In the genomic region with DNA sequence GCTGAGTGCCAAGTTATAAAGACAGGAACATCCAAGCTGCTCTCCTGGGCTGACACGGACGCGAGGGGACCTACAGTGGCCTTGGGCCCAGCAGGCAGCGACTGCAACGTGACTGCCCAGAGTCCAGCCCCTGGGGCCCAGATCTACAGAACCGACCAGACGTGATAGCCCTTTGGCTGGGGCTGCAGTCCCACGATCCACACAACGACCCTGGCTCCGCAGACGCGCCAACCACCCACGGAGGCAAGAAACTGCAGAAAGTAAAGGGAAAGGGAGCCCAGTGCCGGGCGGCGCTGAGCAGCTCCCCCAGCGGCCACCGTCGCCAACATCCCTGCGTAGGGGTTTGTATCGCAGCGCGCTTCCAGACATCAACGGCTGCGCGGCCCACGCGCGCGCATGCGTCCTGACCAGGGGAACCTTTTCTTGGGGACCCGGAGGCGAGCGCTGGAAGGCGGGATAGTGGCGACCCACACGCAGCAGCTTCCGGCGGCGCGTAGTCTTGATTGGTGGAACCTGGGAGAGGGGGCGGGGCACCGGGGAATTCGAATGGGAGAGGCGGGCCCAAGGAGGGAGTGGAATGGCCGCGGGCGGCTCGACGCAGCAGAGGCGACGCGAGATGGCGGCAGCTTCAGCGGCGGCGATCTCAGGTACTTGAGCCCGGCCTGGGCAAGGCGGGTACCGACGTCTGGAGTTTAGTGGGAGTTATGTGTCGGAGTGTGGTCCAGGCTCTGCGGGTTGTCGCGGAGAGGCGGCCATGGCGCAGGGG, we compare ENCODE assay signal across 1 cellular context.
TF ChIP-seq lines count a peak whose summit lies in the region.

A gene (plus strand): TSS at position 569 of the 766 bp plus-strand sequence. CDS start 9 bp downstream, at position 578.

TF ChIP-seq in HepG2, 621 proteins besides CTCF, POLR2A, EP300 and RAD21 (continued from another document and continues in another):
- TF ChIP-seq KDM5B (CRISPR knock-in tag; IDR thresholded peaks at IDR 0.05; ENCODE audit: borderline replicate concordance), result peak; percentile 95; the same call in 1 of the 2 replicates
- TF ChIP-seq, protein P1, sequence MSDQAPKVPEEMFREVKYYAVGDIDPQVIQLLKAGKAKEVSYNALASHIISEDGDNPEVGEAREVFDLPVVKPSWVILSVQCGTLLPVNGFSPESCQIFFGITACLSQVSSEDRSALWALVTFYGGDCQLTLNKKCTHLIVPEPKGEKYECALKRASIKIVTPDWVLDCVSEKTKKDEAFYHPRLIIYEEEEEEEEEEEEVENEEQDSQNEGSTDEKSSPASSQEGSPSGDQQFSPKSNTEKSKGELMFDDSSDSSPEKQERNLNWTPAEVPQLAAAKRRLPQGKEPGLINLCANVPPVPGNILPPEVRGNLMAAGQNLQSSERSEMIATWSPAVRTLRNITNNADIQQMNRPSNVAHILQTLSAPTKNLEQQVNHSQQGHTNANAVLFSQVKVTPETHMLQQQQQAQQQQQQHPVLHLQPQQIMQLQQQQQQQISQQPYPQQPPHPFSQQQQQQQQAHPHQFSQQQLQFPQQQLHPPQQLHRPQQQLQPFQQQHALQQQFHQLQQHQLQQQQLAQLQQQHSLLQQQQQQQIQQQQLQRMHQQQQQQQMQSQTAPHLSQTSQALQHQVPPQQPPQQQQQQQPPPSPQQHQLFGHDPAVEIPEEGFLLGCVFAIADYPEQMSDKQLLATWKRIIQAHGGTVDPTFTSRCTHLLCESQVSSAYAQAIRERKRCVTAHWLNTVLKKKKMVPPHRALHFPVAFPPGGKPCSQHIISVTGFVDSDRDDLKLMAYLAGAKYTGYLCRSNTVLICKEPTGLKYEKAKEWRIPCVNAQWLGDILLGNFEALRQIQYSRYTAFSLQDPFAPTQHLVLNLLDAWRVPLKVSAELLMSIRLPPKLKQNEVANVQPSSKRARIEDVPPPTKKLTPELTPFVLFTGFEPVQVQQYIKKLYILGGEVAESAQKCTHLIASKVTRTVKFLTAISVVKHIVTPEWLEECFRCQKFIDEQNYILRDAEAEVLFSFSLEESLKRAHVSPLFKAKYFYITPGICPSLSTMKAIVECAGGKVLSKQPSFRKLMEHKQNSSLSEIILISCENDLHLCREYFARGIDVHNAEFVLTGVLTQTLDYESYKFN (CRISPR knock-in tag; conservative IDR thresholded peaks at IDR 0.05), result peak; percentile 58
- peak; percentile 44; the same call in 1 of the 2 replicates for TF ChIP-seq CAMTA2 (CRISPR knock-in tag; IDR thresholded peaks at IDR 0.05; ENCODE audit: borderline replicate concordance)
- TF ChIP-seq, protein P2, sequence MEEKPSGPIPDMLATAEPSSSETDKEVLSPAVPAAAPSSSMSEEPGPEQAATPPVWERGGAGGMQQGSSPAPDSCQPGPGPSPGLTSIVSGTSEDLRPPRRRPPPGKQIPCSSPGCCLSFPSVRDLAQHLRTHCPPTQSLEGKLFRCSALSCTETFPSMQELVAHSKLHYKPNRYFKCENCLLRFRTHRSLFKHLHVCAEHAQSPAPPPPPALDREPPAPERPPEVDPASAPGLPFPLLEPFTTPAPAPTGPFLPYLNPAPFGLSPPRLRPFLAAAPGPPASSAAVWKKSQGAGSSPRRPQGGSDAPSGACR (CRISPR knock-in tag; IDR thresholded peaks at IDR 0.05), result peak; percentile 65; the same call in 1 of the 2 replicates
- peak; percentile 87; the same call in 1 of the 2 replicates for TF ChIP-seq KLF15 (CRISPR knock-in tag; IDR thresholded peaks at IDR 0.05; ENCODE audit: borderline replicate concordance)
- no peak for TF ChIP-seq PTBP1 (IDR thresholded peaks at IDR 0.05; ENCODE audit: low read depth, low read length, poor library complexity, severe bottlenecking)
- peak; percentile 93 for TF ChIP-seq KDM2A (CRISPR knock-in tag; IDR thresholded peaks at IDR 0.05; ENCODE audit: borderline replicate concordance, low read depth)
- TF ChIP-seq ZNF891 (CRISPR knock-in tag; IDR thresholded peaks at IDR 0.05), result peak; percentile 66
- peak; percentile 70; the same call in 1 of the 2 replicates for TF ChIP-seq KDM3A (CRISPR knock-in tag; IDR thresholded peaks at IDR 0.05; ENCODE audit: low read depth)
- no peak for TF ChIP-seq HHEX (CRISPR knock-in tag; IDR thresholded peaks at IDR 0.05)
- no peak for TF ChIP-seq GTF3A (CRISPR knock-in tag; conservative IDR thresholded peaks at IDR 0.05)
- TF ChIP-seq ZNF879 (CRISPR knock-in tag; IDR thresholded peaks at IDR 0.05), result 0 out of 2 replicates have a peak, but pooled peaks have one; percentile 78
- peak; percentile 88 for TF ChIP-seq ERF (CRISPR knock-in tag; IDR thresholded peaks at IDR 0.05)
- TF ChIP-seq NCOR1 (IDR thresholded peaks at IDR 0.05; ENCODE audit: borderline replicate concordance, low read length), result no peak
- peak; percentile 35 for TF ChIP-seq ZNF431 (CRISPR knock-in tag; IDR thresholded peaks at IDR 0.05; ENCODE audit: borderline replicate concordance, low read depth)
- TF ChIP-seq ZMYM4 (CRISPR knock-in tag; IDR thresholded peaks at IDR 0.05), result peak; percentile 93
- TF ChIP-seq, protein P3, sequence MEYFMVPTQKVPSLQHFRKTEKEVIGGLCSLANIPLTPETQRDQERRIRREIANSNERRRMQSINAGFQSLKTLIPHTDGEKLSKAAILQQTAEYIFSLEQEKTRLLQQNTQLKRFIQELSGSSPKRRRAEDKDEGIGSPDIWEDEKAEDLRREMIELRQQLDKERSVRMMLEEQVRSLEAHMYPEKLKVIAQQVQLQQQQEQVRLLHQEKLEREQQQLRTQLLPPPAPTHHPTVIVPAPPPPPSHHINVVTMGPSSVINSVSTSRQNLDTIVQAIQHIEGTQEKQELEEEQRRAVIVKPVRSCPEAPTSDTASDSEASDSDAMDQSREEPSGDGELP (IDR thresholded peaks at IDR 0.05; ENCODE audit: borderline replicate concordance, low read depth), result no peak
- peak; percentile 70 for TF ChIP-seq HCFC1 (IDR thresholded peaks at IDR 0.05; ENCODE audit: low read depth, low read length)
- TF ChIP-seq, protein P4, sequence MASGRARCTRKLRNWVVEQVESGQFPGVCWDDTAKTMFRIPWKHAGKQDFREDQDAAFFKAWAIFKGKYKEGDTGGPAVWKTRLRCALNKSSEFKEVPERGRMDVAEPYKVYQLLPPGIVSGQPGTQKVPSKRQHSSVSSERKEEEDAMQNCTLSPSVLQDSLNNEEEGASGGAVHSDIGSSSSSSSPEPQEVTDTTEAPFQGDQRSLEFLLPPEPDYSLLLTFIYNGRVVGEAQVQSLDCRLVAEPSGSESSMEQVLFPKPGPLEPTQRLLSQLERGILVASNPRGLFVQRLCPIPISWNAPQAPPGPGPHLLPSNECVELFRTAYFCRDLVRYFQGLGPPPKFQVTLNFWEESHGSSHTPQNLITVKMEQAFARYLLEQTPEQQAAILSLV (CRISPR knock-in tag; IDR thresholded peaks at IDR 0.05; ENCODE audit: borderline replicate concordance), result peak; percentile 89
- TF ChIP-seq, protein P5, sequence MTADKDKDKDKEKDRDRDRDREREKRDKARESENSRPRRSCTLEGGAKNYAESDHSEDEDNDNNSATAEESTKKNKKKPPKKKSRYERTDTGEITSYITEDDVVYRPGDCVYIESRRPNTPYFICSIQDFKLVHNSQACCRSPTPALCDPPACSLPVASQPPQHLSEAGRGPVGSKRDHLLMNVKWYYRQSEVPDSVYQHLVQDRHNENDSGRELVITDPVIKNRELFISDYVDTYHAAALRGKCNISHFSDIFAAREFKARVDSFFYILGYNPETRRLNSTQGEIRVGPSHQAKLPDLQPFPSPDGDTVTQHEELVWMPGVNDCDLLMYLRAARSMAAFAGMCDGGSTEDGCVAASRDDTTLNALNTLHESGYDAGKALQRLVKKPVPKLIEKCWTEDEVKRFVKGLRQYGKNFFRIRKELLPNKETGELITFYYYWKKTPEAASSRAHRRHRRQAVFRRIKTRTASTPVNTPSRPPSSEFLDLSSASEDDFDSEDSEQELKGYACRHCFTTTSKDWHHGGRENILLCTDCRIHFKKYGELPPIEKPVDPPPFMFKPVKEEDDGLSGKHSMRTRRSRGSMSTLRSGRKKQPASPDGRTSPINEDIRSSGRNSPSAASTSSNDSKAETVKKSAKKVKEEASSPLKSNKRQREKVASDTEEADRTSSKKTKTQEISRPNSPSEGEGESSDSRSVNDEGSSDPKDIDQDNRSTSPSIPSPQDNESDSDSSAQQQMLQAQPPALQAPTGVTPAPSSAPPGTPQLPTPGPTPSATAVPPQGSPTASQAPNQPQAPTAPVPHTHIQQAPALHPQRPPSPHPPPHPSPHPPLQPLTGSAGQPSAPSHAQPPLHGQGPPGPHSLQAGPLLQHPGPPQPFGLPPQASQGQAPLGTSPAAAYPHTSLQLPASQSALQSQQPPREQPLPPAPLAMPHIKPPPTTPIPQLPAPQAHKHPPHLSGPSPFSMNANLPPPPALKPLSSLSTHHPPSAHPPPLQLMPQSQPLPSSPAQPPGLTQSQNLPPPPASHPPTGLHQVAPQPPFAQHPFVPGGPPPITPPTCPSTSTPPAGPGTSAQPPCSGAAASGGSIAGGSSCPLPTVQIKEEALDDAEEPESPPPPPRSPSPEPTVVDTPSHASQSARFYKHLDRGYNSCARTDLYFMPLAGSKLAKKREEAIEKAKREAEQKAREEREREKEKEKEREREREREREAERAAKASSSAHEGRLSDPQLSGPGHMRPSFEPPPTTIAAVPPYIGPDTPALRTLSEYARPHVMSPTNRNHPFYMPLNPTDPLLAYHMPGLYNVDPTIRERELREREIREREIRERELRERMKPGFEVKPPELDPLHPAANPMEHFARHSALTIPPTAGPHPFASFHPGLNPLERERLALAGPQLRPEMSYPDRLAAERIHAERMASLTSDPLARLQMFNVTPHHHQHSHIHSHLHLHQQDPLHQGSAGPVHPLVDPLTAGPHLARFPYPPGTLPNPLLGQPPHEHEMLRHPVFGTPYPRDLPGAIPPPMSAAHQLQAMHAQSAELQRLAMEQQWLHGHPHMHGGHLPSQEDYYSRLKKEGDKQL (CRISPR knock-in tag; IDR thresholded peaks at IDR 0.05; ENCODE audit: low read depth), result no peak
- TF ChIP-seq ZNF878 (CRISPR knock-in tag; IDR thresholded peaks at IDR 0.05), result peak; percentile 96
- no peak for TF ChIP-seq HES4 (CRISPR knock-in tag; IDR thresholded peaks at IDR 0.05; ENCODE audit: borderline replicate concordance)
- TF ChIP-seq, protein P6, sequence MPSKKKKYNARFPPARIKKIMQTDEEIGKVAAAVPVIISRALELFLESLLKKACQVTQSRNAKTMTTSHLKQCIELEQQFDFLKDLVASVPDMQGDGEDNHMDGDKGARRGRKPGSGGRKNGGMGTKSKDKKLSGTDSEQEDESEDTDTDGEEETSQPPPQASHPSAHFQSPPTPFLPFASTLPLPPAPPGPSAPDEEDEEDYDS (CRISPR knock-in tag; IDR thresholded peaks at IDR 0.05), result peak; percentile 89; the same call in 1 of the 2 replicates
- TF ChIP-seq, protein P7, sequence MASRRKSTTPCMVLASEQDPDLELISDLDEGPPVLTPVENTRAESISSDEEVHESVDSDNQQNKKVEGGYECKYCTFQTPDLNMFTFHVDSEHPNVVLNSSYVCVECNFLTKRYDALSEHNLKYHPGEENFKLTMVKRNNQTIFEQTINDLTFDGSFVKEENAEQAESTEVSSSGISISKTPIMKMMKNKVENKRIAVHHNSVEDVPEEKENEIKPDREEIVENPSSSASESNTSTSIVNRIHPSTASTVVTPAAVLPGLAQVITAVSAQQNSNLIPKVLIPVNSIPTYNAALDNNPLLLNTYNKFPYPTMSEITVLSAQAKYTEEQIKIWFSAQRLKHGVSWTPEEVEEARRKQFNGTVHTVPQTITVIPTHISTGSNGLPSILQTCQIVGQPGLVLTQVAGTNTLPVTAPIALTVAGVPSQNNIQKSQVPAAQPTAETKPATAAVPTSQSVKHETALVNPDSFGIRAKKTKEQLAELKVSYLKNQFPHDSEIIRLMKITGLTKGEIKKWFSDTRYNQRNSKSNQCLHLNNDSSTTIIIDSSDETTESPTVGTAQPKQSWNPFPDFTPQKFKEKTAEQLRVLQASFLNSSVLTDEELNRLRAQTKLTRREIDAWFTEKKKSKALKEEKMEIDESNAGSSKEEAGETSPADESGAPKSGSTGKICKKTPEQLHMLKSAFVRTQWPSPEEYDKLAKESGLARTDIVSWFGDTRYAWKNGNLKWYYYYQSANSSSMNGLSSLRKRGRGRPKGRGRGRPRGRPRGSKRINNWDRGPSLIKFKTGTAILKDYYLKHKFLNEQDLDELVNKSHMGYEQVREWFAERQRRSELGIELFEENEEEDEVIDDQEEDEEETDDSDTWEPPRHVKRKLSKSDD (CRISPR knock-in tag; IDR thresholded peaks at IDR 0.05; ENCODE audit: low read depth), result peak; percentile 17; the same call in 1 of the 2 replicates
- peak; percentile 38; the same call in 1 of the 2 replicates for TF ChIP-seq SMC3 (IDR thresholded peaks at IDR 0.05; ENCODE audit: low read length)
- TF ChIP-seq AGO1 (IDR thresholded peaks at IDR 0.05; ENCODE audit: low read depth, low read length, poor library complexity, severe bottlenecking), result peak; percentile 90
- no peak for TF ChIP-seq ZNF644 (CRISPR knock-in tag; IDR thresholded peaks at IDR 0.05; ENCODE audit: low read depth)
- TF ChIP-seq, protein P8, sequence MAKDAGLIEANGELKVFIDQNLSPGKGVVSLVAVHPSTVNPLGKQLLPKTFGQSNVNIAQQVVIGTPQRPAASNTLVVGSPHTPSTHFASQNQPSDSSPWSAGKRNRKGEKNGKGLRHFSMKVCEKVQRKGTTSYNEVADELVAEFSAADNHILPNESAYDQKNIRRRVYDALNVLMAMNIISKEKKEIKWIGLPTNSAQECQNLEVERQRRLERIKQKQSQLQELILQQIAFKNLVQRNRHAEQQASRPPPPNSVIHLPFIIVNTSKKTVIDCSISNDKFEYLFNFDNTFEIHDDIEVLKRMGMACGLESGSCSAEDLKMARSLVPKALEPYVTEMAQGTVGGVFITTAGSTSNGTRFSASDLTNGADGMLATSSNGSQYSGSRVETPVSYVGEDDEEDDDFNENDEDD (CRISPR knock-in tag; IDR thresholded peaks at IDR 0.05; ENCODE audit: borderline replicate concordance), result peak; percentile 98
- peak; percentile 48 for TF ChIP-seq TBL1XR1 (IDR thresholded peaks at IDR 0.05; ENCODE audit: borderline replicate concordance, low read length, partially characterized antibody)
- TF ChIP-seq FIP1L1 (IDR thresholded peaks at IDR 0.05; ENCODE audit: borderline replicate concordance, insufficient read depth, low read depth, low read length), result peak; percentile 98; the same call in 1 of the 2 replicates
- 0 out of 2 replicates have a peak, but pooled peaks have one; percentile 38 for TF ChIP-seq RFX3 (CRISPR knock-in tag; IDR thresholded peaks at IDR 0.05)
- TF ChIP-seq, protein P9, sequence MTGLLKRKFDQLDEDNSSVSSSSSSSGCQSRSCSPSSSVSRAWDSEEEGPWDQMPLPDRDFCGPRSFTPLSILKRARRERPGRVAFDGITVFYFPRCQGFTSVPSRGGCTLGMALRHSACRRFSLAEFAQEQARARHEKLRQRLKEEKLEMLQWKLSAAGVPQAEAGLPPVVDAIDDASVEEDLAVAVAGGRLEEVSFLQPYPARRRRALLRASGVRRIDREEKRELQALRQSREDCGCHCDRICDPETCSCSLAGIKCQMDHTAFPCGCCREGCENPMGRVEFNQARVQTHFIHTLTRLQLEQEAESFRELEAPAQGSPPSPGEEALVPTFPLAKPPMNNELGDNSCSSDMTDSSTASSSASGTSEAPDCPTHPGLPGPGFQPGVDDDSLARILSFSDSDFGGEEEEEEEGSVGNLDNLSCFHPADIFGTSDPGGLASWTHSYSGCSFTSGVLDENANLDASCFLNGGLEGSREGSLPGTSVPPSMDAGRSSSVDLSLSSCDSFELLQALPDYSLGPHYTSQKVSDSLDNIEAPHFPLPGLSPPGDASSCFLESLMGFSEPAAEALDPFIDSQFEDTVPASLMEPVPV (CRISPR knock-in tag; IDR thresholded peaks at IDR 0.05), result peak; percentile 98
- TF ChIP-seq ZFP1 (CRISPR knock-in tag; IDR thresholded peaks at IDR 0.05), result peak; percentile 82
- TF ChIP-seq, protein P10, sequence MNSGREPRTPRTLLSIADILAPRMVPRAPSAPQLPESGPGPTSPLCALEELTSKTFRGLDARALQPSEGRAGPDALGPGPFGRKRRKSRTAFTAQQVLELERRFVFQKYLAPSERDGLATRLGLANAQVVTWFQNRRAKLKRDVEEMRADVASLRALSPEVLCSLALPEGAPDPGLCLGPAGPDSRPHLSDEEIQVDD (CRISPR knock-in tag; IDR thresholded peaks at IDR 0.05; ENCODE audit: borderline replicate concordance), result no peak
- TF ChIP-seq FOSL2 (CRISPR knock-in tag; IDR thresholded peaks at IDR 0.05), result no peak; the same call in none of the 2 replicates
- peak; percentile 90 for TF ChIP-seq REL (CRISPR knock-in tag; conservative IDR thresholded peaks at IDR 0.05)
- no peak; the same call in 1 of the 2 replicates for TF ChIP-seq ZNF343 (CRISPR knock-in tag; IDR thresholded peaks at IDR 0.05)
